Comparison of ENCODE assay signal across 1 cellular context in the genomic region with DNA sequence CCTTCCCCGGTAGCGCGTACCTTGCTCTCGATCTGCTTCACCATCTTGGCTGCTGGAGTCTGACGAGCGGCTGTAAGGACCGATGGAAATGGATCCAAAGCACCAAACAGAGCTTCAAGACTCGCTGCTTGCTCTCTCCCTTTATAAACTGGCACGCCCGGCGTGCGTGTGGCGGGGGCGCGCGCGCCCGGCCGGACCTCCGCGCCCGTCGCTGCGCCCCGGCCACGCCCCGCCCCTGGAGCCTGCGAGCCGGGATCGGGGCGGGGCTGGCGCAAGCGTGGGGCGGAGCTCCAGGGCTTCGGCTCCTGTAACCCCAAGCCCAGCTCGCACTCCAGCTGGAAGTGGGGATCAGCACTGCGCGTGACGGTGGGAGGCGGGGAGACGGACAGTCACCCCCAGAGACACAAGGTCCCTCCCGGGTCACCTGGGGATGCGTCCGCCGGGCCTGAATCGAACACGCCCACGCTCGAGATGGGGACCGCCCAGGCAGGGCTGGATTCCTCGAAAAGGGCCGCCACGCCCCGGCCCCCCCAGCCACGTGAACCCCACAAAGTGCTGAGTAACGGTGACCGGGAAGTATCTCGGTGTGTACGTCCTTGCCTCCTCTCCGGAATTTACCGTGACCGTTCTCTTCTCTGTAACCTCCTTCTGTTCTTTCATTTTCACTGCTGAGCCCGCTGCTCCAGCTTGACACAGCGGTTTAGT.
TF ChIP-seq lines count a peak whose summit lies in the region.

TSS of gene TXN (minus strand) at position 116 of the 705 bp plus-strand sequence. CDS start at position 44, 72 bp downstream.

TF ChIP-seq in HEK293, 187 proteins besides CTCF, POLR2A, EP300 and RAD21 (continued from another document and continues in another):
- TF ChIP-seq BCL6B (tag by site-specific recombination; IDR thresholded peaks at IDR 0.05) = 0 out of 2 replicates have a peak, but pooled peaks have one; percentile 18
- no peak for TF ChIP-seq ZNF707 (tag by site-specific recombination; IDR thresholded peaks at IDR 0.05)
- no peak for TF ChIP-seq ZBTB26 (tag by site-specific recombination; optimal IDR thresholded peaks at IDR 0.05)
- no peak for TF ChIP-seq ZNF416 (tag by site-specific recombination; IDR thresholded peaks at IDR 0.05)
- TF ChIP-seq ZNF501 (tag by site-specific recombination; IDR thresholded peaks at IDR 0.05) = 0 out of 2 replicates have a peak, but pooled peaks have one; percentile 15
- TF ChIP-seq ZNF777 (tag by site-specific recombination; IDR thresholded peaks at IDR 0.05; ENCODE audit: borderline replicate concordance) = no peak
- TF ChIP-seq, protein P1, sequence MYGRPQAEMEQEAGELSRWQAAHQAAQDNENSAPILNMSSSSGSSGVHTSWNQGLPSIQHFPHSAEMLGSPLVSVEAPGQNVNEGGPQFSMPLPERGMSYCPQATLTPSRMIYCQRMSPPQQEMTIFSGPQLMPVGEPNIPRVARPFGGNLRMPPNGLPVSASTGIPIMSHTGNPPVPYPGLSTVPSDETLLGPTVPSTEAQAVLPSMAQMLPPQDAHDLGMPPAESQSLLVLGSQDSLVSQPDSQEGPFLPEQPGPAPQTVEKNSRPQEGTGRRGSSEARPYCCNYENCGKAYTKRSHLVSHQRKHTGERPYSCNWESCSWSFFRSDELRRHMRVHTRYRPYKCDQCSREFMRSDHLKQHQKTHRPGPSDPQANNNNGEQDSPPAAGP (tag by site-specific recombination; IDR thresholded peaks at IDR 0.05) = 0 out of 2 replicates have a peak, but pooled peaks have one; percentile 14
- TF ChIP-seq ZNF18 (tag by site-specific recombination; IDR thresholded peaks at IDR 0.05) = no peak
- no peak for TF ChIP-seq ZFP41 (tag by site-specific recombination; IDR thresholded peaks at IDR 0.05; ENCODE audit: borderline replicate concordance)
- no peak for TF ChIP-seq ZNF248 (tag by site-specific recombination; IDR thresholded peaks at IDR 0.05)
- TF ChIP-seq ZEB2 (tag by site-specific recombination; IDR thresholded peaks at IDR 0.05) = peak; percentile 60
- TF ChIP-seq, protein P2, sequence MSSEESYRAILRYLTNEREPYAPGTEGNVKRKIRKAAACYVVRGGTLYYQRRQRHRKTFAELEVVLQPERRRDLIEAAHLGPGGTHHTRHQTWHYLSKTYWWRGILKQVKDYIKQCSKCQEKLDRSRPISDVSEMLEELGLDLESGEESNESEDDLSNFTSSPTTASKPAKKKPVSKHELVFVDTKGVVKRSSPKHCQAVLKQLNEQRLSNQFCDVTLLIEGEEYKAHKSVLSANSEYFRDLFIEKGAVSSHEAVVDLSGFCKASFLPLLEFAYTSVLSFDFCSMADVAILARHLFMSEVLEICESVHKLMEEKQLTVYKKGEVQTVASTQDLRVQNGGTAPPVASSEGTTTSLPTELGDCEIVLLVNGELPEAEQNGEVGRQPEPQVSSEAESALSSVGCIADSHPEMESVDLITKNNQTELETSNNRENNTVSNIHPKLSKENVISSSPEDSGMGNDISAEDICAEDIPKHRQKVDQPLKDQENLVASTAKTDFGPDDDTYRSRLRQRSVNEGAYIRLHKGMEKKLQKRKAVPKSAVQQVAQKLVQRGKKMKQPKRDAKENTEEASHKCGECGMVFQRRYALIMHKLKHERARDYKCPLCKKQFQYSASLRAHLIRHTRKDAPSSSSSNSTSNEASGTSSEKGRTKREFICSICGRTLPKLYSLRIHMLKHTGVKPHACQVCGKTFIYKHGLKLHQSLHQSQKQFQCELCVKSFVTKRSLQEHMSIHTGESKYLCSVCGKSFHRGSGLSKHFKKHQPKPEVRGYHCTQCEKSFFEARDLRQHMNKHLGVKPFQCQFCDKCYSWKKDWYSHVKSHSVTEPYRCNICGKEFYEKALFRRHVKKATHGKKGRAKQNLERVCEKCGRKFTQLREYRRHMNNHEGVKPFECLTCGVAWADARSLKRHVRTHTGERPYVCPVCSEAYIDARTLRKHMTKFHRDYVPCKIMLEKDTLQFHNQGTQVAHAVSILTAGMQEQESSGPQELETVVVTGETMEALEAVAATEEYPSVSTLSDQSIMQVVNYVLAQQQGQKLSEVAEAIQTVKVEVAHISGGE (tag by site-specific recombination; conservative IDR thresholded peaks at IDR 0.05; ENCODE audit: low read depth) = no peak
- TF ChIP-seq ZNF155 (tag by site-specific recombination; IDR thresholded peaks at IDR 0.05) = no peak
- no peak for TF ChIP-seq ZNF701 (tag by site-specific recombination; IDR thresholded peaks at IDR 0.05)
- no peak for TF ChIP-seq ZFP69B (tag by site-specific recombination; IDR thresholded peaks at IDR 0.05)
- TF ChIP-seq BCL11B (tag by site-specific recombination; IDR thresholded peaks at IDR 0.05; ENCODE audit: low read depth) = no peak
- TF ChIP-seq ZNF837 (tag by site-specific recombination; IDR thresholded peaks at IDR 0.05) = no peak
- peak; percentile 24; the same call in 1 of the 2 replicates for TF ChIP-seq ZNF394 (tag by site-specific recombination; IDR thresholded peaks at IDR 0.05; ENCODE audit: borderline replicate concordance)
- no peak for TF ChIP-seq ZSCAN30 (tag by site-specific recombination; IDR thresholded peaks at IDR 0.05)
- no peak for TF ChIP-seq ZBTB6 (tag by site-specific recombination; IDR thresholded peaks at IDR 0.05)
- no peak for TF ChIP-seq ZSCAN16 (tag by site-specific recombination; IDR thresholded peaks at IDR 0.05)
- TF ChIP-seq ZNF558 (tag by site-specific recombination; IDR thresholded peaks at IDR 0.05) = no peak
- peak; percentile 87 for TF ChIP-seq KLF1 (tag by site-specific recombination; IDR thresholded peaks at IDR 0.05)
- peak; percentile 73 for TF ChIP-seq ZFHX2 (tag by site-specific recombination; conservative IDR thresholded peaks at IDR 0.05)
- no peak for TF ChIP-seq ZNF211 (tag by site-specific recombination; IDR thresholded peaks at IDR 0.05; ENCODE audit: low read depth)
- no peak for TF ChIP-seq ZNF19 (tag by site-specific recombination; IDR thresholded peaks at IDR 0.05; ENCODE audit: low read depth)
- TF ChIP-seq ZNF335 (tag by site-specific recombination; conservative IDR thresholded peaks at IDR 0.05) = peak; percentile 45; the same call in 1 of the 2 replicates
- no peak for TF ChIP-seq ZNF148 (tag by site-specific recombination; IDR thresholded peaks at IDR 0.05; ENCODE audit: borderline replicate concordance)
- no peak for TF ChIP-seq ZNF266 (tag by site-specific recombination; IDR thresholded peaks at IDR 0.05; ENCODE audit: low read depth)
- TF ChIP-seq, protein P3, sequence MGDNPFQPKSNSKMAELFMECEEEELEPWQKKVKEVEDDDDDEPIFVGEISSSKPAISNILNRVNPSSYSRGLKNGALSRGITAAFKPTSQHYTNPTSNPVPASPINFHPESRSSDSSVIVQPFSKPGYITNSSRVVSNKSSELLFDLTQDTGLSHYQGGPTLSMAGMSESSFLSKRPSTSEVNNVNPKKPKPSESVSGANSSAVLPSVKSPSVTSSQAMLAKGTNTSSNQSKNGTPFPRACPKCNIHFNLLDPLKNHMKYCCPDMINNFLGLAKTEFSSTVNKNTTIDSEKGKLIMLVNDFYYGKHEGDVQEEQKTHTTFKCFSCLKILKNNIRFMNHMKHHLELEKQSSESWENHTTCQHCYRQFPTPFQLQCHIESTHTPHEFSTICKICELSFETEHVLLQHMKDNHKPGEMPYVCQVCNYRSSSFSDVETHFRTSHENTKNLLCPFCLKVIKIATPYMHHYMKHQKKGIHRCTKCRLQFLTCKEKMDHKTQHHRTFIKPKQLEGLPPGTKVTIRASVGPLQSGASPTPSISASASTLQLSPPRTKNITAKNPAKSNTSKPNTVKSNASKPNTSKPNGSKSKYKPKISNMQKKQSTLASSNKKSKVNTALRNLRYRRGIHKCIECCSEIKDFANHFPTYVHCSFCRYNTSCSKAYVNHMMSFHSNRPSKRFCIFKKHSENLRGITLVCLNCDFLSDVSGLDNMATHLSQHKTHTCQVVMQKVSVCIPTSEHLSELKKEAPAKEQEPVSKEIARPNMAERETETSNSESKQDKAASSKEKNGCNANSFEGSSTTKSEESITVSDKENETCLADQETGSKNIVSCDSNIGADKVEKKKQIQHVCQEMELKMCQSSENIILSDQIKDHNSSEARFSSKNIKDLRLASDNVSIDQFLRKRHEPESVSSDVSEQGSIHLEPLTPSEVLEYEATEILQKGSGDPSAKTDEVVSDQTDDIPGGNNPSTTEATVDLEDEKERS (tag by site-specific recombination; IDR thresholded peaks at IDR 0.05) = no peak
- TF ChIP-seq ZBTB10 (tag by site-specific recombination; IDR thresholded peaks at IDR 0.05) = peak; percentile 98
- TF ChIP-seq KLF7 (tag by site-specific recombination; IDR thresholded peaks at IDR 0.05; ENCODE audit: borderline replicate concordance) = peak; percentile 43; the same call in 1 of the 2 replicates
- TF ChIP-seq REPIN1 (tag by site-specific recombination; IDR thresholded peaks at IDR 0.05; ENCODE audit: low read depth) = peak; percentile 57; the same call in 1 of the 2 replicates
